9 cellular contexts compared by ENCODE assay signal in genomic region chr11:65180877-65181568, GRCh38. TPM values are rescaled to one million over a fixed set of nuclear protein-coding genes. Genes with fewer than 3 reads are reported as not detected.
DNase-seq lines count a peak whose midpoint lies in the region; ATAC-seq, FAIRE-seq and TF ChIP-seq lines count a peak whose summit lies in the region.
"Had no signal": no experiment of that assay in that cellular context is flagged by ENCODE, and none has a peak within 500 bp of the region (broad histone marks: within the 10 kb centered on the region; RNA-seq: fewer than 3 reads in every experiment).

No MANE protein-coding gene starts in this region.

- H3K79me1 ChIP-seq in neuronal stem cell (ENCODE audit: low read depth, low read length), result peaks cover 4% of the 10 kb centered on the region

- no CpG with 5 or more reads among the region's 60 CpGs for WGBS in neuronal stem cell (ENCODE audit: extremely low coverage in 2 of 2, insufficient read length in 2 of 2, insufficient replicate concordance in 1 of 2), 2 donors

- H3K27ac ChIP-seq in neuronal stem cell (replicated peaks; ENCODE audit: low read length), result no peak overlapping the region

- peak overlapping the region; percentile 2 for H2BK120ac ChIP-seq in neuronal stem cell (ENCODE audit: low read depth, low read length)

- H3K4me1 Mint-ChIP-seq in CD14-positive monocyte, result peaks cover 36% of the 10 kb centered on the region
- peaks cover 12% of the 10 kb centered on the region for H3K4me1 Mint-ChIP-seq in activated T-helper 2 cell treated with anti-CD3 and anti-CD28 coated beads, Interferon-gamma antibody, Interleukin-2, Interleukin-4, amounts not matched to agents 10 μg/mL and 5 μg/mL and 100 μg/mL, durations not matched to agents 14 hours and 24 hours and 36 hours (ENCODE audit: low read depth)

- no peak for FAIRE-seq in urothelium cell line (lab: Jason Lieb, UNC)

- no peak overlapping the region for H3K4ac ChIP-seq in neuronal stem cell (ENCODE audit: low read length)

- H3K36me3 Mint-ChIP-seq in CD14-positive monocyte, result peaks cover 13 to 21% of the 10 kb centered on the region in 2 donors
- peaks cover 13% of the 10 kb centered on the region for H3K36me3 Mint-ChIP-seq in activated T-helper 2 cell treated with anti-CD3 and anti-CD28 coated beads, Interferon-gamma antibody, Interleukin-2, Interleukin-4, amounts not matched to agents 10 μg/mL and 5 μg/mL and 100 μg/mL, durations not matched to agents 14 hours and 24 hours and 36 hours (ENCODE audit: low read depth)

- intact Hi-C loops in CD14-positive monocyte (cut with micrococcal nuclease), result loop anchor here (5.0 kb wide), 3 partner anchors 34 to 69 kb away; partner anchors contain the start of gene TM7SF2 (in 1 of the 2)
- intact Hi-C loops in activated T-helper 2 cell treated with anti-CD3 and anti-CD28 coated beads, Interferon-gamma antibody, Interleukin-2, Interleukin-4, amounts not matched to agents 10 μg/mL and 5 μg/mL and 100 μg/mL, durations not matched to agents 14 hours and 24 hours and 36 hours (cut with micrococcal nuclease), result loop anchor here (1.0 to 2.0 kb wide), 3 partner anchors 46 to 64 kb away; partner anchors contain the start of genes FAU, MRPL49, SYVN1 and ZNHIT2

- no peak for DNase-seq in CD14-positive monocyte (ENCODE audit: low spot score)
- DNase-seq in HuH-7 (ENCODE audit: low spot score), result peak; percentile 74
- DNase-seq in RKO (ENCODE audit: low spot score), result peak; percentile 70
- peak; percentile 61 for DNase-seq in activated T-helper 2 cell treated with anti-CD3 and anti-CD28 coated beads, Interferon-gamma antibody, Interleukin-2, Interleukin-4, amounts not matched to agents 10 μg/mL and 5 μg/mL and 100 μg/mL, durations not matched to agents 14 hours and 24 hours and 36 hours (ENCODE audit: low spot score)
- DNase-seq in fibroblast of villous mesenchyme (ENCODE audit: low read depth), result peak; percentile 74
- peak; percentile 78 for DNase-seq in neuronal stem cell (ENCODE audit: low spot score)
- DNase-seq in urothelium cell line (ENCODE audit: low spot score), result peak; percentile 86

- TF ChIP-seq CTCF in CD14-positive monocyte (IDR thresholded peaks at IDR 0.05), result peak; percentile 72
- peak; percentile 45 for TF ChIP-seq CTCF in fibroblast of villous mesenchyme (IDR thresholded peaks at IDR 0.05; ENCODE audit: insufficient read depth, low read depth, low read length)

- H2AFZ ChIP-seq in neuronal stem cell (ENCODE audit: low read length), result peak overlapping the region; percentile 100

- peak overlapping the region; percentile 93 for H3K4me2 ChIP-seq in neuronal stem cell (ENCODE audit: insufficient read depth, low read length, poor library complexity, severe bottlenecking)

- H3K4me3 ChIP-seq in fibroblast of villous mesenchyme (ENCODE audit: low read depth, low read length) (peak overlapping the region; percentile 71), neuronal stem cell (ENCODE audit: low read length in 2 of 2) (peak overlapping the region; percentile 82 to 94)

- H4K91ac ChIP-seq in neuronal stem cell (ENCODE audit: low read depth, low read length, poor library complexity), result no peak overlapping the region

- H3K27me3 Mint-ChIP-seq in CD14-positive monocyte (ENCODE audit: low read depth in 3 of 3), result no peaks in the 10 kb centered on the region
- H3K27me3 Mint-ChIP-seq in activated T-helper 2 cell treated with anti-CD3 and anti-CD28 coated beads, Interferon-gamma antibody, Interleukin-2, Interleukin-4, amounts not matched to agents 10 μg/mL and 5 μg/mL and 100 μg/mL, durations not matched to agents 14 hours and 24 hours and 36 hours (ENCODE audit: low read depth), result peaks cover 2% of the 10 kb centered on the region

- peak overlapping the region; percentile 81 for H3K9ac ChIP-seq in neuronal stem cell (ENCODE audit: low read depth, low read length, poor library complexity)

- H3K9me3 ChIP-seq in neuronal stem cell (replicated peaks in 1 of 2; ENCODE audit: control insufficient read depth in 2 of 2, insufficient read depth in 1 of 2, low read depth in 1 of 2, low read length in 2 of 2), result no peaks in the 10 kb centered on the region

- peak overlapping the region; percentile 89 for H3K18ac ChIP-seq in neuronal stem cell (ENCODE audit: low read length)

- peaks cover 0 to 3% of the 10 kb centered on the region in 2 donors for H3K36me3 ChIP-seq in neuronal stem cell (replicated peaks in 1 of 2; ENCODE audit: control insufficient read depth in 2 of 2, insufficient read depth in 2 of 2, low read length in 2 of 2)

- no peak overlapping the region for H2BK15ac ChIP-seq in neuronal stem cell (ENCODE audit: low read length)

- peak overlapping the region; percentile 89 to 91 for H3K4me3 Mint-ChIP-seq in CD14-positive monocyte
- peak overlapping the region; percentile 86 for H3K4me3 Mint-ChIP-seq in activated T-helper 2 cell treated with anti-CD3 and anti-CD28 coated beads, Interferon-gamma antibody, Interleukin-2, Interleukin-4, amounts not matched to agents 10 μg/mL and 5 μg/mL and 100 μg/mL, durations not matched to agents 14 hours and 24 hours and 36 hours (ENCODE audit: low read depth)

- H3K27ac Mint-ChIP-seq in CD14-positive monocyte, result peak overlapping the region in 4 of 7 donors; percentile 32 to 80 (median 50)
- H3K27ac Mint-ChIP-seq in activated T-helper 2 cell treated with anti-CD3 and anti-CD28 coated beads, Interferon-gamma antibody, Interleukin-2, Interleukin-4, amounts not matched to agents 10 μg/mL and 5 μg/mL and 100 μg/mL, durations not matched to agents 14 hours and 24 hours and 36 hours, result peak overlapping the region; percentile 76

- peak overlapping the region; percentile 36 for H2AK5ac ChIP-seq in neuronal stem cell (ENCODE audit: low read depth, low read length)

- H4K8ac ChIP-seq in neuronal stem cell (ENCODE audit: low read depth, low read length), result peak overlapping the region; percentile 43

- peaks cover 9 to 18% of the 10 kb centered on the region in 2 donors for H3K4me1 ChIP-seq in neuronal stem cell (ENCODE audit: control insufficient read depth in 2 of 2, insufficient read depth in 1 of 2, low read depth in 1 of 2, low read length in 2 of 2)

- peak overlapping the region; percentile 73 for H3K23ac ChIP-seq in neuronal stem cell (ENCODE audit: low read depth, low read length, poor library complexity)

- H3K14ac ChIP-seq in neuronal stem cell (ENCODE audit: low read length), result peak overlapping the region; percentile 56

- peaks cover 0 to 3% (median 0%) of the 10 kb centered on the region in 7 donors for H3K9me3 Mint-ChIP-seq in CD14-positive monocyte
- no peaks in the 10 kb centered on the region for H3K9me3 Mint-ChIP-seq in activated T-helper 2 cell treated with anti-CD3 and anti-CD28 coated beads, Interferon-gamma antibody, Interleukin-2, Interleukin-4, amounts not matched to agents 10 μg/mL and 5 μg/mL and 100 μg/mL, durations not matched to agents 14 hours and 24 hours and 36 hours

- no peak overlapping the region for H2BK12ac ChIP-seq in neuronal stem cell (ENCODE audit: low read length)

- peak; percentile 59 for ATAC-seq in GM19438 (IDR thresholded peaks at IDR 0.05; ENCODE audit: low read depth, unreplicated experiment)

- peaks cover 0 to 4% (median 0%) of the 10 kb centered on the region in 3 experiments for H3K27me3 ChIP-seq in neuronal stem cell (ENCODE audit: control insufficient read depth in 3 of 3, insufficient read depth in 3 of 3, low read depth in 1 of 3, low read length in 3 of 3)

- peak overlapping the region; percentile 93 for H2BK5ac ChIP-seq in neuronal stem cell (ENCODE audit: low read length)

RNA-seq across cellular contexts. Expression of gene CAPN1, which starts 0.7 kb away (rescaled TPM):
- polyA plus RNA-seq in CD14-positive monocyte, result 100 to 1,000 TPM; 129 to 140 TPM
- total RNA-seq in activated T-helper 2 cell treated with anti-CD3 and anti-CD28 coated beads, Interferon-gamma antibody, Interleukin-2, Interleukin-4, amounts not matched to agents 10 μg/mL and 5 μg/mL and 100 μg/mL, durations not matched to agents 14 hours and 24 hours and 36 hours, result 143 and 144 TPM in 2 replicates
- 123 and 133 TPM in 2 replicates for total RNA-seq in fibroblast of villous mesenchyme
- polyA plus RNA-seq in neuronal stem cell (2013, experiment 1 of 2), result 35.4 TPM
- polyA plus RNA-seq in neuronal stem cell (2013, experiment 2 of 2), result 33.4 TPM

RNA-seq across cellular contexts. Expression of gene SPDYC, which starts 11.0 kb away (rescaled TPM):
- polyA plus RNA-seq in CD14-positive monocyte, result under 1 TPM in 1 of 2 donors, not detected in 1; 0.64 TPM
- not detected in 2 replicates for total RNA-seq in activated T-helper 2 cell treated with anti-CD3 and anti-CD28 coated beads, Interferon-gamma antibody, Interleukin-2, Interleukin-4, amounts not matched to agents 10 μg/mL and 5 μg/mL and 100 μg/mL, durations not matched to agents 14 hours and 24 hours and 36 hours
- not detected in 2 replicates for total RNA-seq in fibroblast of villous mesenchyme
- 0.06 TPM for polyA plus RNA-seq in neuronal stem cell (2013, experiment 1 of 2)
- not detected for polyA plus RNA-seq in neuronal stem cell (2013, experiment 2 of 2)
- total RNA-seq: activated CD8-positive, alpha-beta memory T cell treated with anti-CD3 and anti-CD28 coated beads for 36 hours had no signal

RNA-seq across cellular contexts. Expression of gene SYVN1, which starts 46.7 kb away (rescaled TPM):
- polyA plus RNA-seq in CD14-positive monocyte, result 1 to 10 TPM; 3.5 to 6.4 TPM
- total RNA-seq in activated T-helper 2 cell treated with anti-CD3 and anti-CD28 coated beads, Interferon-gamma antibody, Interleukin-2, Interleukin-4, amounts not matched to agents 10 μg/mL and 5 μg/mL and 100 μg/mL, durations not matched to agents 14 hours and 24 hours and 36 hours, result 40.1 and 42.2 TPM in 2 replicates
- 13.0 and 13.5 TPM in 2 replicates for total RNA-seq in fibroblast of villous mesenchyme
- polyA plus RNA-seq in neuronal stem cell (2013, experiment 1 of 2), result 16.9 TPM
- polyA plus RNA-seq in neuronal stem cell (2013, experiment 2 of 2), result 16.0 TPM

RNA-seq across cellular contexts. Expression of gene MRPL49, which starts 58.9 kb away (rescaled TPM):
- polyA plus RNA-seq in CD14-positive monocyte, result 10 to 100 TPM; 32.7 to 33.9 TPM
- 66.6 and 67.1 TPM in 2 replicates for total RNA-seq in activated T-helper 2 cell treated with anti-CD3 and anti-CD28 coated beads, Interferon-gamma antibody, Interleukin-2, Interleukin-4, amounts not matched to agents 10 μg/mL and 5 μg/mL and 100 μg/mL, durations not matched to agents 14 hours and 24 hours and 36 hours
- total RNA-seq in fibroblast of villous mesenchyme, result 41.2 and 54.4 TPM in 2 replicates
- polyA plus RNA-seq in neuronal stem cell (2013, experiment 1 of 2), result 26.4 TPM
- 23.8 TPM for polyA plus RNA-seq in neuronal stem cell (2013, experiment 2 of 2)

RNA-seq across cellular contexts. Expression of gene FAU, which starts 59.1 kb away (rescaled TPM):
- polyA plus RNA-seq in CD14-positive monocyte, result 100 to 1,000 TPM; 668 to 799 TPM
- total RNA-seq in activated T-helper 2 cell treated with anti-CD3 and anti-CD28 coated beads, Interferon-gamma antibody, Interleukin-2, Interleukin-4, amounts not matched to agents 10 μg/mL and 5 μg/mL and 100 μg/mL, durations not matched to agents 14 hours and 24 hours and 36 hours, result 1,016 and 1,034 TPM in 2 replicates
- total RNA-seq in fibroblast of villous mesenchyme, result 137 and 279 TPM in 2 replicates
- 1,200 TPM for polyA plus RNA-seq in neuronal stem cell (2013, experiment 1 of 2)
- polyA plus RNA-seq in neuronal stem cell (2013, experiment 2 of 2), result 1,182 TPM
